ENCODE assay signal across 1 cellular context in genomic region chr22:24727218-24727851, GRCh38.
TF ChIP-seq lines count a peak whose summit lies in the region.

No MANE protein-coding gene starts in this region.

TF ChIP-seq in K562, 482 proteins besides CTCF, POLR2A, EP300 and RAD21 (continued from another document and continues in another):
- TF ChIP-seq ZNF395 (CRISPR knock-in tag; IDR thresholded peaks at IDR 0.05) (0 out of 2 replicates have a peak, but pooled peaks have one; percentile 46), HDAC1 (IDR thresholded peaks at IDR 0.05) (peak in 1 of 2 experiments; percentile 80; a peak in 2 of 4 replicates), ATF7 (IDR thresholded peaks at IDR 0.05) (peak; percentile 42), ZKSCAN8 (CRISPR knock-in tag; IDR thresholded peaks at IDR 0.05) (no peak), C11orf30 (IDR thresholded peaks at IDR 0.05; ENCODE audit: low read depth) (0 out of 2 replicates have a peak, but pooled peaks have one; percentile 4), FOXA1 (IDR thresholded peaks at IDR 0.05; ENCODE audit: borderline replicate concordance) (peak; percentile 45; the same call in 1 of the 2 replicates), NCOA1 (IDR thresholded peaks at IDR 0.05; ENCODE audit: low read depth) (peak; percentile 39; the same call in 1 of the 2 replicates), RCOR1 (IDR thresholded peaks at IDR 0.05; ENCODE audit: borderline replicate concordance in 1 of 2, low read depth in 2 of 2, low read length in 2 of 2) (peak in 1 of 2 experiments; percentile 53; a peak in 2 of 4 replicates), CCNT2 (IDR thresholded peaks at IDR 0.05; ENCODE audit: borderline replicate concordance, extremely low read depth, insufficient read length, low read depth, low read length) (peak; percentile 45), NFIC (IDR thresholded peaks at IDR 0.05) (peak; percentile 97), EP400 (IDR thresholded peaks at IDR 0.05) (no peak), ZEB2 (IDR thresholded peaks at IDR 0.05) (peak; percentile 49; the same call in 1 of the 2 replicates), PML (IDR thresholded peaks at IDR 0.05; ENCODE audit: low read length) (peak; percentile 68), FOXK2 (conservative IDR thresholded peaks at IDR 0.05 in 1 of 2, IDR thresholded peaks at IDR 0.05 in 1 of 2; ENCODE audit: low read depth in 2 of 2) (peak; percentile 42 to 54; a peak in 1 of 4 replicates), CREB3L1 (IDR thresholded peaks at IDR 0.05; ENCODE audit: borderline replicate concordance, low read depth) (peak; percentile 43; the same call in 1 of the 2 replicates), HES1 (IDR thresholded peaks at IDR 0.05; ENCODE audit: low read depth) (peak; percentile 37; the same call in 1 of the 2 replicates), PCBP1 (IDR thresholded peaks at IDR 0.05; ENCODE audit: low read depth, low read length, poor library complexity, severe bottlenecking) (no peak), CBFA2T3 (IDR thresholded peaks at IDR 0.05) (peak; percentile 89), MAFK (IDR thresholded peaks at IDR 0.05; ENCODE audit: low read length) (no peak), ATF3 (IDR thresholded peaks at IDR 0.05) (peak; percentile 89), ATF3 (CRISPR knock-in tag; conservative IDR thresholded peaks at IDR 0.05) (no peak), FOXJ2 (tag; IDR thresholded peaks at IDR 0.05) (no peak), SRF (CRISPR knock-in tag; IDR thresholded peaks at IDR 0.05) (no peak), E2F1 (CRISPR knock-in tag; IDR thresholded peaks at IDR 0.05) (no peak), CXXC5 (CRISPR knock-in tag; IDR thresholded peaks at IDR 0.05) (peak; percentile 45; the same call in 1 of the 2 replicates), DNMT1 (IDR thresholded peaks at IDR 0.05) (no peak), TGIF2 (CRISPR knock-in tag; IDR thresholded peaks at IDR 0.05) (no peak), ZNF639 (CRISPR knock-in tag; conservative IDR thresholded peaks at IDR 0.05 in 1 of 2, IDR thresholded peaks at IDR 0.05 in 1 of 2) (peak in 1 of 2 experiments; percentile 52; a peak in 1 of 4 replicates), POU5F1 (IDR thresholded peaks at IDR 0.05; ENCODE audit: borderline replicate concordance, low read depth, low read length, partially characterized antibody) (no peak), ZNF76 (CRISPR knock-in tag; IDR thresholded peaks at IDR 0.05; ENCODE audit: borderline replicate concordance) (no peak), MTA1 (IDR thresholded peaks at IDR 0.05; ENCODE audit: borderline replicate concordance) (0 out of 2 replicates have a peak, but pooled peaks have one; percentile 35), PCBP2 (IDR thresholded peaks at IDR 0.05; ENCODE audit: low read depth, low read length, poor library complexity, severe bottlenecking) (no peak), L3MBTL2 (IDR thresholded peaks at IDR 0.05) (0 out of 2 replicates have a peak, but pooled peaks have one; percentile 19), ZNF655 (CRISPR knock-in tag; IDR thresholded peaks at IDR 0.05) (no peak), HMBOX1 (IDR thresholded peaks at IDR 0.05) (0 out of 2 replicates have a peak, but pooled peaks have one; percentile 42), DPF2 (IDR thresholded peaks at IDR 0.05) (peak; percentile 83), FOXA3 (CRISPR knock-in tag; conservative IDR thresholded peaks at IDR 0.05 in 1 of 2, IDR thresholded peaks at IDR 0.05 in 1 of 2) (peak; percentile 95 to 98), HEY1 (CRISPR knock-in tag; IDR thresholded peaks at IDR 0.05; ENCODE audit: borderline replicate concordance) (no peak), ATF1 (CRISPR knock-in tag; IDR thresholded peaks at IDR 0.05) (no peak), ATF1 (tag; IDR thresholded peaks at IDR 0.05) (0 out of 2 replicates have a peak, but pooled peaks have one; percentile 13), BHLHE40 (IDR thresholded peaks at IDR 0.05; ENCODE audit: low read length) (peak; percentile 20; the same call in 1 of the 2 replicates), ZNF133 (CRISPR knock-in tag; IDR thresholded peaks at IDR 0.05) (no peak), NR2C1 (IDR thresholded peaks at IDR 0.05) (no peak), NR2C1 (tag; IDR thresholded peaks at IDR 0.05) (peak; percentile 36; the same call in 1 of the 2 replicates), ZBTB17 (CRISPR knock-in tag; IDR thresholded peaks at IDR 0.05) (no peak), ZNF695 (CRISPR knock-in tag; IDR thresholded peaks at IDR 0.05) (no peak), FOSL1 (tag; conservative IDR thresholded peaks at IDR 0.05) (peak; percentile 98), KLF1 (tag; IDR thresholded peaks at IDR 0.05) (no peak), JUND (IDR thresholded peaks at IDR 0.05; ENCODE audit: borderline replicate concordance, low read depth, low read length) (peak; percentile 87), JUND (tag; IDR thresholded peaks at IDR 0.05; ENCODE audit: borderline replicate concordance, low read depth, low read length) (peak; percentile 91), PRDM10 (IDR thresholded peaks at IDR 0.05; ENCODE audit: partially characterized antibody) (peak; percentile 74)
